ENCODE assay signal across 1 cellular context in the genomic region with DNA sequence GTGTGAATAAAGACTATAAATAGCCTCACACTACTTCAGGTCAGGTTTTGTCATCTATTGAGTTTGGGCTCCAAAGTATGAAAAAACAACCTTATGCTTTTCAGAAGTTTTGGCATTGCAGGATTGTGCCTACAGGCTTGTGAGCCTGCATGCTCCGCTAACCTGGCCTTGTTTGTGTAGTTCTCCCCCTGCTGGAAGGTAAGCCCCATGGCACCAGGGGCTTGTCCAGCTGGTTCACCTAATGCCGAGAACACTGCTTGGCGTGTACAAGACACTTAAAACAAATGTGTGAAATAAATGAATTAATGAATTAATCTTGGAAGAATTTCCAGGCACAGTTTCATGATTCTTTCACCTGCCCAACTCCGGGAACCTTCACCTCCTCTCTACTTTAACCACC.
TF ChIP-seq lines count a peak whose summit lies in the region.

No MANE protein-coding gene starts in this region.

TF ChIP-seq in HEK293, 187 proteins besides CTCF, POLR2A, EP300 and RAD21 (continued from another document):
- TF ChIP-seq, protein P1, sequence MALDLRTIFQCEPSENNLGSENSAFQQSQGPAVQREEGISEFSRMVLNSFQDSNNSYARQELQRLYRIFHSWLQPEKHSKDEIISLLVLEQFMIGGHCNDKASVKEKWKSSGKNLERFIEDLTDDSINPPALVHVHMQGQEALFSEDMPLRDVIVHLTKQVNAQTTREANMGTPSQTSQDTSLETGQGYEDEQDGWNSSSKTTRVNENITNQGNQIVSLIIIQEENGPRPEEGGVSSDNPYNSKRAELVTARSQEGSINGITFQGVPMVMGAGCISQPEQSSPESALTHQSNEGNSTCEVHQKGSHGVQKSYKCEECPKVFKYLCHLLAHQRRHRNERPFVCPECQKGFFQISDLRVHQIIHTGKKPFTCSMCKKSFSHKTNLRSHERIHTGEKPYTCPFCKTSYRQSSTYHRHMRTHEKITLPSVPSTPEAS (tag by site-specific recombination; IDR thresholded peaks at IDR 0.05), result no peak
- TF ChIP-seq, protein P2, sequence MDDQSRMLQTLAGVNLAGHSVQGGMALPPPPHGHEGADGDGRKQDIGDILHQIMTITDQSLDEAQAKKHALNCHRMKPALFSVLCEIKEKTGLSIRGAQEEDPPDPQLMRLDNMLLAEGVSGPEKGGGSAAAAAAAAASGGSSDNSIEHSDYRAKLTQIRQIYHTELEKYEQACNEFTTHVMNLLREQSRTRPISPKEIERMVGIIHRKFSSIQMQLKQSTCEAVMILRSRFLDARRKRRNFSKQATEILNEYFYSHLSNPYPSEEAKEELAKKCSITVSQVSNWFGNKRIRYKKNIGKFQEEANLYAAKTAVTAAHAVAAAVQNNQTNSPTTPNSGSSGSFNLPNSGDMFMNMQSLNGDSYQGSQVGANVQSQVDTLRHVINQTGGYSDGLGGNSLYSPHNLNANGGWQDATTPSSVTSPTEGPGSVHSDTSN (CRISPR knock-in tag; IDR thresholded peaks at IDR 0.05), result no peak
- no peak for TF ChIP-seq ZSCAN30 (tag by site-specific recombination; IDR thresholded peaks at IDR 0.05)
- no peak for TF ChIP-seq ZNF169 (tag by site-specific recombination; IDR thresholded peaks at IDR 0.05)
- no peak for TF ChIP-seq OSR2 (tag by site-specific recombination; IDR thresholded peaks at IDR 0.05)
- TF ChIP-seq, protein P3, sequence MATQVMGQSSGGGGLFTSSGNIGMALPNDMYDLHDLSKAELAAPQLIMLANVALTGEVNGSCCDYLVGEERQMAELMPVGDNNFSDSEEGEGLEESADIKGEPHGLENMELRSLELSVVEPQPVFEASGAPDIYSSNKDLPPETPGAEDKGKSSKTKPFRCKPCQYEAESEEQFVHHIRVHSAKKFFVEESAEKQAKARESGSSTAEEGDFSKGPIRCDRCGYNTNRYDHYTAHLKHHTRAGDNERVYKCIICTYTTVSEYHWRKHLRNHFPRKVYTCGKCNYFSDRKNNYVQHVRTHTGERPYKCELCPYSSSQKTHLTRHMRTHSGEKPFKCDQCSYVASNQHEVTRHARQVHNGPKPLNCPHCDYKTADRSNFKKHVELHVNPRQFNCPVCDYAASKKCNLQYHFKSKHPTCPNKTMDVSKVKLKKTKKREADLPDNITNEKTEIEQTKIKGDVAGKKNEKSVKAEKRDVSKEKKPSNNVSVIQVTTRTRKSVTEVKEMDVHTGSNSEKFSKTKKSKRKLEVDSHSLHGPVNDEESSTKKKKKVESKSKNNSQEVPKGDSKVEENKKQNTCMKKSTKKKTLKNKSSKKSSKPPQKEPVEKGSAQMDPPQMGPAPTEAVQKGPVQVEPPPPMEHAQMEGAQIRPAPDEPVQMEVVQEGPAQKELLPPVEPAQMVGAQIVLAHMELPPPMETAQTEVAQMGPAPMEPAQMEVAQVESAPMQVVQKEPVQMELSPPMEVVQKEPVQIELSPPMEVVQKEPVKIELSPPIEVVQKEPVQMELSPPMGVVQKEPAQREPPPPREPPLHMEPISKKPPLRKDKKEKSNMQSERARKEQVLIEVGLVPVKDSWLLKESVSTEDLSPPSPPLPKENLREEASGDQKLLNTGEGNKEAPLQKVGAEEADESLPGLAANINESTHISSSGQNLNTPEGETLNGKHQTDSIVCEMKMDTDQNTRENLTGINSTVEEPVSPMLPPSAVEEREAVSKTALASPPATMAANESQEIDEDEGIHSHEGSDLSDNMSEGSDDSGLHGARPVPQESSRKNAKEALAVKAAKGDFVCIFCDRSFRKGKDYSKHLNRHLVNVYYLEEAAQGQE (tag by site-specific recombination; IDR thresholded peaks at IDR 0.05), result no peak
- TF ChIP-seq, protein P4, sequence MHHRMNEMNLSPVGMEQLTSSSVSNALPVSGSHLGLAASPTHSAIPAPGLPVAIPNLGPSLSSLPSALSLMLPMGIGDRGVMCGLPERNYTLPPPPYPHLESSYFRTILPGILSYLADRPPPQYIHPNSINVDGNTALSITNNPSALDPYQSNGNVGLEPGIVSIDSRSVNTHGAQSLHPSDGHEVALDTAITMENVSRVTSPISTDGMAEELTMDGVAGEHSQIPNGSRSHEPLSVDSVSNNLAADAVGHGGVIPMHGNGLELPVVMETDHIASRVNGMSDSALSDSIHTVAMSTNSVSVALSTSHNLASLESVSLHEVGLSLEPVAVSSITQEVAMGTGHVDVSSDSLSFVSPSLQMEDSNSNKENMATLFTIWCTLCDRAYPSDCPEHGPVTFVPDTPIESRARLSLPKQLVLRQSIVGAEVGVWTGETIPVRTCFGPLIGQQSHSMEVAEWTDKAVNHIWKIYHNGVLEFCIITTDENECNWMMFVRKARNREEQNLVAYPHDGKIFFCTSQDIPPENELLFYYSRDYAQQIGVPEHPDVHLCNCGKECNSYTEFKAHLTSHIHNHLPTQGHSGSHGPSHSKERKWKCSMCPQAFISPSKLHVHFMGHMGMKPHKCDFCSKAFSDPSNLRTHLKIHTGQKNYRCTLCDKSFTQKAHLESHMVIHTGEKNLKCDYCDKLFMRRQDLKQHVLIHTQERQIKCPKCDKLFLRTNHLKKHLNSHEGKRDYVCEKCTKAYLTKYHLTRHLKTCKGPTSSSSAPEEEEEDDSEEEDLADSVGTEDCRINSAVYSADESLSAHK (tag by site-specific recombination; IDR thresholded peaks at IDR 0.05), result no peak
- no peak for TF ChIP-seq ZNF585B (tag by site-specific recombination; IDR thresholded peaks at IDR 0.05)
- TF ChIP-seq, protein P5, sequence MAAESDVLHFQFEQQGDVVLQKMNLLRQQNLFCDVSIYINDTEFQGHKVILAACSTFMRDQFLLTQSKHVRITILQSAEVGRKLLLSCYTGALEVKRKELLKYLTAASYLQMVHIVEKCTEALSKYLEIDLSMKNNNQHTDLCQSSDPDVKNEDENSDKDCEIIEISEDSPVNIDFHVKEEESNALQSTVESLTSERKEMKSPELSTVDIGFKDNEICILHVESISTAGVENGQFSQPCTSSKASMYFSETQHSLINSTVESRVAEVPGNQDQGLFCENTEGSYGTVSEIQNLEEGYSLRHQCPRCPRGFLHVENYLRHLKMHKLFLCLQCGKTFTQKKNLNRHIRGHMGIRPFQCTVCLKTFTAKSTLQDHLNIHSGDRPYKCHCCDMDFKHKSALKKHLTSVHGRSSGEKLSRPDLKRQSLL (tag by site-specific recombination; IDR thresholded peaks at IDR 0.05), result no peak
